Comparison of ENCODE assay signal across 11 cellular contexts in the genomic region with DNA sequence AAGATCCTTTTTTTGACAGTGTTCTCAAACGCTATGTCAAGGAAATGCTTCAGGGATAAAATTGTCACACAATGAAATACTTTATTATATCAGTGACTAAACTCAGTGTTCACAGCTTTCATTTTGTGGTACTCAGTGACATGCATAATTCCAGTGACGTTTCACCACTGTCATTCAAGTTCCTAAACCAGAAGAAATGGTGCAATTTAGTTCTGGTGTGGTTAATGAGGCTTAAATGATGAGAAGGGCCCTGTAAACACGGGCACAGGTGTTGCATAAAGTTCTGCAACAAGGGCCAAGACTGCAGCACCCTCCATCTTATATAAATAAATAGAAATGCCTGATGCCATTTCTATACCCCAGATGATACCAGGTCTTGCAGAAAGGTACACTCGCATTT.
"Had no signal": no experiment of that assay in that cellular context is flagged by ENCODE, and none has a peak within 500 bp of the region (broad histone marks: within the 10 kb centered on the region; RNA-seq: fewer than 3 reads in every experiment).

No MANE protein-coding gene starts in this region.

- H3K36me3 ChIP-seq: brain microvascular endothelial cell, cardiac muscle cell, WERI-Rb-1 had no signal

- H3K4me3 ChIP-seq: cardiac muscle cell, K562, SK-N-MC had no signal

- H3K27me3 ChIP-seq: brain microvascular endothelial cell, cardiac muscle cell had no signal

- DNase-seq: activated CD4-positive, alpha-beta memory T cell treated with anti-CD3 and anti-CD28 coated beads, Interleukin-2, amount 10 ng/mL, durations not matched to agents 7 days and 5 days; activated CD4-positive, alpha-beta T cell treated with anti-CD3 and anti-CD28 coated beads, Interleukin-2, amount 50 U/mL, for 1 hour; activated gamma-delta T cell; activated T-cell treated with anti-CD3 and anti-CD28 coated beads, Interleukin-2, amount 50 U/mL, for 48 hours; NCI-H1436 treated with DMSO at 0.1 percent for 48 hours; NCI-H510A; WERI-Rb-1 had no signal

- H3K27ac ChIP-seq: brain microvascular endothelial cell, cardiac muscle cell, SK-N-MC, WERI-Rb-1 had no signal
